Comparison of ENCODE assay signal across 12 cellular contexts in genomic region chr17:69142473-69142802, GRCh38. TPM values are rescaled to one million over a fixed set of nuclear protein-coding genes. Genes with fewer than 3 reads are reported as not detected.
DNase-seq lines count a peak whose midpoint lies in the region; ATAC-seq and TF ChIP-seq lines count a peak whose summit lies in the region.
"Had no signal": no experiment of that assay in that cellular context is flagged by ENCODE, and none has a peak within 500 bp of the region (broad histone marks: within the 10 kb centered on the region; RNA-seq: fewer than 3 reads in every experiment).

No MANE protein-coding gene starts in this region.

- no peaks in the 10 kb centered on the region for H3K79me2 ChIP-seq in smooth muscle cell (ENCODE audit: low read depth)

- peaks cover 31% of the 10 kb centered on the region for H3K4me1 ChIP-seq in A673 (ENCODE audit: insufficient read depth, low read length, poor library complexity, severe bottlenecking)
- H3K4me1 ChIP-seq in smooth muscle cell (ENCODE audit: low read depth): no peaks in the 10 kb centered on the region

- POLR2A ChIA-PET in A673 (lab: Charles Lee; ENCODE audit: low non-redundant PET): no interaction called here

- H3K27ac ChIP-seq in A673 (ENCODE audit: low read depth, low read length, poor library complexity, severe bottlenecking) (peak overlapping the region; percentile 55), angular gyrus (ENCODE audit: low read depth, low read length) (peak overlapping the region; percentile 67), smooth muscle cell (ENCODE audit: low read depth) (no peak overlapping the region)

- WGBS in smooth muscle cell (ENCODE audit: low lambda C conversion rate): 83% methylated on average over 2 of the region's 2 CpGs

- H3K4me3 ChIP-seq in A673 (ENCODE audit: low read depth, low read length, poor library complexity, severe bottlenecking) (peak overlapping the region; percentile 15), fibroblast of the aortic adventitia (ENCODE audit: low read depth, low read length) (peak overlapping the region; percentile 67), smooth muscle cell (no peak overlapping the region)

- TF ChIP-seq CTCF in A673 (conservative IDR thresholded peaks at IDR 0.05; ENCODE audit: low read depth, low read length) (no peak), fibroblast of the aortic adventitia (IDR thresholded peaks at IDR 0.05; ENCODE audit: insufficient read depth, low read length) (no peak), omental fat pad (IDR thresholded peaks at IDR 0.05) (no peak), smooth muscle cell (IDR thresholded peaks at IDR 0.05; ENCODE audit: borderline replicate concordance, insufficient read depth, poor library complexity, severe bottlenecking) (no peak)

- H4K20me1 ChIP-seq in smooth muscle cell (ENCODE audit: low read depth): no peaks in the 10 kb centered on the region

- H3K9ac ChIP-seq in smooth muscle cell (ENCODE audit: low read depth): no peak overlapping the region

- DNase-seq in A673 (ENCODE audit: low spot score) (peak; percentile 47), fibroblast of the aortic adventitia (ENCODE audit: low read depth) (peak; percentile 93), omental fat pad (ENCODE audit: low spot score) (no peak), germinal center (ENCODE audit: low spot score) (no peak), smooth muscle cell (lab: John Stamatoyannopoulos, UW; ENCODE audit: unreplicated experiment) (no peak)
- DNase-seq: activated CD8-positive, alpha-beta memory T cell treated with anti-CD3 and anti-CD28 coated beads for 24 hours; T-helper 9 cell had no signal

- CTCF ChIA-PET in A673 (lab: Charles Lee): no interaction called here

- no peak overlapping the region for H2AFZ ChIP-seq in smooth muscle cell (ENCODE audit: low read depth)

- ATAC-seq in omental fat pad (ENCODE audit: low FRiP score) (peak; percentile 37), GM18907 (IDR thresholded peaks at IDR 0.05; ENCODE audit: unreplicated experiment) (no peak), HG03460 (IDR thresholded peaks at IDR 0.05; ENCODE audit: unreplicated experiment) (no peak)

- no peak overlapping the region for H3K4me2 ChIP-seq in smooth muscle cell

- intact Hi-C loops in A673 (cut with micrococcal nuclease; ENCODE audit: unreplicated experiment): no loop called here

- H3K36me3 ChIP-seq in A673 (ENCODE audit: insufficient read depth, low read length, poor library complexity, severe bottlenecking): no peaks in the 10 kb centered on the region
- no peaks in the 10 kb centered on the region for H3K36me3 ChIP-seq in smooth muscle cell (ENCODE audit: low read depth)

- H3K9me3 ChIP-seq in A673 (ENCODE audit: low read depth, low read length, poor library complexity, severe bottlenecking) (no peaks in the 10 kb centered on the region), smooth muscle cell (replicated peaks; ENCODE audit: low read depth) (no peaks in the 10 kb centered on the region)

- H3F3A ChIP-seq in smooth muscle cell (ENCODE audit: low read depth): no peaks in the 10 kb centered on the region

- BruUV-seq in A673 (replicated peaks; lab: Mats Ljungman, UMichigan): no TSS peak

- H3K27me3 ChIP-seq in A673 (replicated peaks; ENCODE audit: insufficient read depth, low read depth, low read length, poor library complexity) (no peaks in the 10 kb centered on the region), smooth muscle cell (ENCODE audit: low read depth) (peaks cover 4% of the 10 kb centered on the region)

RNA-seq across cellular contexts. Expression of gene ABCA6, which starts 0.7 kb away (rescaled TPM):
- total RNA-seq in A673 (2021) (2.1 and 3.5 TPM in 2 replicates), fibroblast of the aortic adventitia (ENCODE audit: low replicate concordance) (192 and 340 TPM in 2 replicates), omental fat pad (100 to 1,000 TPM in 3 of 4 donors, 10 to 100 TPM in 1; 50.2 to 311 (median 163) TPM), smooth muscle cell (0.04 TPM in 1 of 2 replicates, not detected in the other)
- polyA plus RNA-seq in smooth muscle cell: not detected in 2 replicates
- total RNA-seq: A172, Daoy had no signal

Comparison
In these comparisons a context has a peak if more than half of its experiments do, and no peak if none do; other contexts are left out.
1. DNase-seq: peak in A673 (single experiment) and fibroblast of the aortic adventitia (single experiment); none in omental fat pad (single experiment), germinal center (single experiment) and smooth muscle cell (single experiment).
2. RNA of gene ABCA6, which starts 0.7 kb away (total RNA-seq): 192 to 340 TPM in fibroblast of the aortic adventitia and 50.2 to 311 TPM in omental fat pad; 2.1 to 3.5 TPM in A673 and 0.04 TPM in smooth muscle cell; every median in the first group is over 10 times any median in the second.